In genomic region chr3:63588897-63589296, GRCh38 we compare ENCODE assay signal across 2 cellular contexts.
TF ChIP-seq lines count a peak whose summit lies in the region.

No MANE protein-coding gene starts in this region.

TF ChIP-seq in SK-N-SH, 30 proteins besides CTCF, POLR2A, EP300 and RAD21:
- TF ChIP-seq, protein P1, sequence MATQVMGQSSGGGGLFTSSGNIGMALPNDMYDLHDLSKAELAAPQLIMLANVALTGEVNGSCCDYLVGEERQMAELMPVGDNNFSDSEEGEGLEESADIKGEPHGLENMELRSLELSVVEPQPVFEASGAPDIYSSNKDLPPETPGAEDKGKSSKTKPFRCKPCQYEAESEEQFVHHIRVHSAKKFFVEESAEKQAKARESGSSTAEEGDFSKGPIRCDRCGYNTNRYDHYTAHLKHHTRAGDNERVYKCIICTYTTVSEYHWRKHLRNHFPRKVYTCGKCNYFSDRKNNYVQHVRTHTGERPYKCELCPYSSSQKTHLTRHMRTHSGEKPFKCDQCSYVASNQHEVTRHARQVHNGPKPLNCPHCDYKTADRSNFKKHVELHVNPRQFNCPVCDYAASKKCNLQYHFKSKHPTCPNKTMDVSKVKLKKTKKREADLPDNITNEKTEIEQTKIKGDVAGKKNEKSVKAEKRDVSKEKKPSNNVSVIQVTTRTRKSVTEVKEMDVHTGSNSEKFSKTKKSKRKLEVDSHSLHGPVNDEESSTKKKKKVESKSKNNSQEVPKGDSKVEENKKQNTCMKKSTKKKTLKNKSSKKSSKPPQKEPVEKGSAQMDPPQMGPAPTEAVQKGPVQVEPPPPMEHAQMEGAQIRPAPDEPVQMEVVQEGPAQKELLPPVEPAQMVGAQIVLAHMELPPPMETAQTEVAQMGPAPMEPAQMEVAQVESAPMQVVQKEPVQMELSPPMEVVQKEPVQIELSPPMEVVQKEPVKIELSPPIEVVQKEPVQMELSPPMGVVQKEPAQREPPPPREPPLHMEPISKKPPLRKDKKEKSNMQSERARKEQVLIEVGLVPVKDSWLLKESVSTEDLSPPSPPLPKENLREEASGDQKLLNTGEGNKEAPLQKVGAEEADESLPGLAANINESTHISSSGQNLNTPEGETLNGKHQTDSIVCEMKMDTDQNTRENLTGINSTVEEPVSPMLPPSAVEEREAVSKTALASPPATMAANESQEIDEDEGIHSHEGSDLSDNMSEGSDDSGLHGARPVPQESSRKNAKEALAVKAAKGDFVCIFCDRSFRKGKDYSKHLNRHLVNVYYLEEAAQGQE (IDR thresholded peaks at IDR 0.05; ENCODE audit: low read depth, low read length): no peak
- TF ChIP-seq ELF1 (IDR thresholded peaks at IDR 0.05): no peak
- no peak for TF ChIP-seq POLR2AphosphoS5 (IDR thresholded peaks at IDR 0.05; ENCODE audit: low read depth, low read length)
- TF ChIP-seq FOXM1 (IDR thresholded peaks at IDR 0.05; ENCODE audit: low read depth): no peak
- TF ChIP-seq GATA2 (CRISPR knock-in tag; IDR thresholded peaks at IDR 0.05): no peak
- no peak for TF ChIP-seq TAF1 (IDR thresholded peaks at IDR 0.05; ENCODE audit: borderline replicate concordance, low read depth, low read length)
- no peak for TF ChIP-seq TEAD4 (IDR thresholded peaks at IDR 0.05; ENCODE audit: borderline replicate concordance, insufficient read depth)
- TF ChIP-seq EZH2phosphoT487 (IDR thresholded peaks at IDR 0.05; ENCODE audit: borderline replicate concordance, low read depth): no peak
- TF ChIP-seq MAX (IDR thresholded peaks at IDR 0.05; ENCODE audit: low read depth): no peak

TF ChIP-seq in SK-N-SH treated with all-trans-retinoic acid at 6 μM for 48 hours, 23 proteins besides CTCF, POLR2A, EP300 and RAD21 (continued from another document):
- no peak for TF ChIP-seq ZFP30 (CRISPR knock-in tag; IDR thresholded peaks at IDR 0.05)
TF ChIP-seq in SK-N-SH treated with all-trans-retinoic acid at 6 μM for 48 hours: peak in this region for 0.
